Comparison of ENCODE assay signal across 26 cellular contexts in genomic region chr4:1633993-1634392, GRCh38.
"Had no signal": no experiment of that assay in that cellular context is flagged by ENCODE, and none has a peak within 500 bp of the region (broad histone marks: within the 10 kb centered on the region; RNA-seq: fewer than 3 reads in every experiment).

No MANE protein-coding gene starts in this region.

- H3K27me3 ChIP-seq: testis, thyroid gland, tibial nerve, upper lobe of left lung, upper lobe of right lung, uterus, vagina had no signal

- DNase-seq: stimulated activated CD4-positive, alpha-beta T cell treated with anti-CD3 and anti-CD28 coated beads, Interleukin-2, amount 100 ng/mL, for 24 hours; stimulated activated CD4-positive, alpha-beta T cell treated with anti-CD3 and anti-CD28 coated beads, Interleukin-2, amount 100 ng/mL, for 48 hours; stimulated activated CD4-positive, alpha-beta T cell treated with anti-CD3 and anti-CD28 coated beads, Interleukin-4, amount 100 ng/mL, for 1 hour; stimulated activated CD4-positive, alpha-beta T cell treated with anti-CD3 and anti-CD28 coated beads, Interleukin-4, amount 100 ng/mL, for 24 hours; stimulated activated CD8-positive, alpha-beta memory T cell treated with anti-CD3 and anti-CD28 coated beads, Interleukin-4, amount 100 ng/mL, for 48 hours; stimulated activated naive B cell treated with anti-CD40 and anti-IgM and Interleukin-4, amounts not matched to agents 10 μg/mL and 1 μg/mL and 100 μg/mL, for 72 hours; stimulated activated naive CD4-positive, alpha-beta T cell; stimulated activated naive CD4-positive, alpha-beta T cell treated with Interleukin-2 at 50 U/mL for 16 hours; stimulated activated naive CD8-positive, alpha-beta T cell treated with anti-CD3 and anti-CD28 coated beads, Interleukin-15, amount 100 ng/mL, for 72 hours; stimulated activated naive CD8-positive, alpha-beta T cell treated with anti-CD3 and anti-CD28 coated beads, Interleukin-15, Interleukin-2, amounts not matched to agents 100 U/mL and 50 U/mL, for 24 hours; substantia nigra; testis; thyroid gland; tibial artery; transverse colon; trophoblast cell; upper lobe of right lung; uterus had no signal

- ATAC-seq: stimulated activated effector memory CD8-positive, alpha-beta T cell treated with anti-CD3 and anti-CD28 coated beads, Interleukin-12 subunit alpha, Interleukin-12 subunit beta, amount 100 ng/mL, for 72 hours; stimulated activated memory B cell treated with anti-CD40 and anti-IgM and Interleukin-4, amounts not matched to agents 10 μg/mL and 1 μg/mL and 100 μg/mL, for 72 hours; stimulated activated naive B cell treated with anti-CD40 and anti-IgM and Interleukin-4, amounts not matched to agents 10 μg/mL and 1 μg/mL and 100 μg/mL, for 72 hours; stimulated activated naive CD8-positive, alpha-beta T cell treated with anti-CD3 and anti-CD28 coated beads, Interleukin-15, amount 100 ng/mL, for 72 hours; stimulated activated naive CD8-positive, alpha-beta T cell treated with anti-CD3 and anti-CD28 coated beads, Interleukin-15, Interleukin-2, amounts not matched to agents 100 U/mL and 50 U/mL, for 24 hours; upper lobe of right lung had no signal

- H3K9me3 ChIP-seq: suprapubic skin, testis, thoracic aorta, thyroid gland, tibial artery, transverse colon, upper lobe of left lung, upper lobe of right lung, vagina had no signal

- H3K36me3 ChIP-seq: suprapubic skin, thoracic aorta, thyroid gland, tibial artery, tibial nerve, transverse colon, upper lobe of left lung, upper lobe of right lung, uterus, vagina had no signal

- H3K27ac ChIP-seq: suprapubic skin, testis, thoracic aorta, thyroid gland, tibial artery, tibial nerve, transverse colon, upper lobe of left lung, upper lobe of right lung, uterus, vagina had no signal

- H3K4me3 ChIP-seq: suprapubic skin, testis, thoracic aorta, thyroid gland, tibial artery, tibial nerve, transverse colon, upper lobe of left lung, upper lobe of right lung, uterus, vagina had no signal

- H3K4me1 ChIP-seq: testis, thyroid gland, transverse colon, upper lobe of right lung, uterus, vagina had no signal

- FAIRE-seq: urothelium cell line had no signal
